Comparison of ENCODE assay signal across 1 cellular context in genomic region chr7:66617295-66617694, GRCh38.
TF ChIP-seq lines count a peak whose summit lies in the region.

No MANE protein-coding gene starts in this region.

TF ChIP-seq in GM23338, 12 proteins besides CTCF, POLR2A, EP300 and RAD21 (continued from another document):
- TF ChIP-seq, protein P1, sequence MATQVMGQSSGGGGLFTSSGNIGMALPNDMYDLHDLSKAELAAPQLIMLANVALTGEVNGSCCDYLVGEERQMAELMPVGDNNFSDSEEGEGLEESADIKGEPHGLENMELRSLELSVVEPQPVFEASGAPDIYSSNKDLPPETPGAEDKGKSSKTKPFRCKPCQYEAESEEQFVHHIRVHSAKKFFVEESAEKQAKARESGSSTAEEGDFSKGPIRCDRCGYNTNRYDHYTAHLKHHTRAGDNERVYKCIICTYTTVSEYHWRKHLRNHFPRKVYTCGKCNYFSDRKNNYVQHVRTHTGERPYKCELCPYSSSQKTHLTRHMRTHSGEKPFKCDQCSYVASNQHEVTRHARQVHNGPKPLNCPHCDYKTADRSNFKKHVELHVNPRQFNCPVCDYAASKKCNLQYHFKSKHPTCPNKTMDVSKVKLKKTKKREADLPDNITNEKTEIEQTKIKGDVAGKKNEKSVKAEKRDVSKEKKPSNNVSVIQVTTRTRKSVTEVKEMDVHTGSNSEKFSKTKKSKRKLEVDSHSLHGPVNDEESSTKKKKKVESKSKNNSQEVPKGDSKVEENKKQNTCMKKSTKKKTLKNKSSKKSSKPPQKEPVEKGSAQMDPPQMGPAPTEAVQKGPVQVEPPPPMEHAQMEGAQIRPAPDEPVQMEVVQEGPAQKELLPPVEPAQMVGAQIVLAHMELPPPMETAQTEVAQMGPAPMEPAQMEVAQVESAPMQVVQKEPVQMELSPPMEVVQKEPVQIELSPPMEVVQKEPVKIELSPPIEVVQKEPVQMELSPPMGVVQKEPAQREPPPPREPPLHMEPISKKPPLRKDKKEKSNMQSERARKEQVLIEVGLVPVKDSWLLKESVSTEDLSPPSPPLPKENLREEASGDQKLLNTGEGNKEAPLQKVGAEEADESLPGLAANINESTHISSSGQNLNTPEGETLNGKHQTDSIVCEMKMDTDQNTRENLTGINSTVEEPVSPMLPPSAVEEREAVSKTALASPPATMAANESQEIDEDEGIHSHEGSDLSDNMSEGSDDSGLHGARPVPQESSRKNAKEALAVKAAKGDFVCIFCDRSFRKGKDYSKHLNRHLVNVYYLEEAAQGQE (IDR thresholded peaks at IDR 0.05; ENCODE audit: unreplicated experiment) = no peak
